In the genomic region with DNA sequence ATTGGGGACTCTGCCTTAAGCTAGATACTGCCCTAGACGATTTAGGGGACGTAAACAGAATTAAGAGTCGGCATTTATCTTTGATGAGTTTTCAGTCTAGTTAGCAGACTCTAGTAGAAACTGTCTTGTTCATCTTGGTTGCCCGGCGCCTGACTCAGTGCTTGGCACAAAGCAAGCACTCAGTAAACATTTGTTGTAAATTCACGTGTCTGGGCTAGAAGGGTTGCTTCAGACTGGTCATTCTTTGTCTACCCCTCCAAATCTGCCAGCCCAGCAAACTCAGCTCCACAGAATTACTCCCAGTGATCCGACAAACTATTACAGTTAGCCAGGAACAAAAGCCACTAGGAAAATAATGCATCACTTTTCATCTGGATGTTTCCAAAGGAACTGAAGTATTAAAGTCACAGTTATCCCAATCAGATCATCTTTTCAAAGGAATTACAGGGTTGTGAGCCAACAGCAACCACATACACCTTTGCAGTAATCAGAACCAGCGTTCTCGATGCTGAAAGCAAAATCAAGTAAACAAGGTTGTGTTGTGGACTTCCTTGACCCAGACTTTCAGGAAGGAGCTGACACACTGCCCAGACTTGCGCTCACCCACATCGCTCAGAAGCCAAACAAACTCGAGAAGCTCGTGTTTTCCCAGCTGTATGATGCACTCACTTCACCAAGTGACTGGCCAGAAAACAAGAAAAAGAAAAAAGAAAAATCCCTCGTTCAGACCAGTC, we compare ENCODE assay signal across 10 cellular contexts.
DNase-seq lines count a peak whose midpoint lies in the region; ATAC-seq, FAIRE-seq and TF ChIP-seq lines count a peak whose summit lies in the region.
"Had no signal": no experiment of that assay in that cellular context is flagged by ENCODE, and none has a peak within 500 bp of the region (broad histone marks: within the 10 kb centered on the region; RNA-seq: fewer than 3 reads in every experiment).

No MANE protein-coding gene starts in this region.

- DNase-seq in NCI-H2196 treated with DMSO at 0.1 percent for 48 hours (lab: John Stamatoyannopoulos, UW; ENCODE audit: unreplicated experiment) (peak; percentile 16), lung microvascular endothelial cell (ENCODE audit: low read depth in 2 of 2) (peak; percentile 46 to 99), thyroid gland (peak; percentile 50 to 77), mesendoderm (no peak), WERI-Rb-1 (no peak)
- DNase-seq: stimulated activated CD4-positive, alpha-beta T cell treated with anti-CD3 and anti-CD28 coated beads, Interleukin-4, amount 100 ng/mL, for 1 hour; T-cell had no signal

- no peak overlapping the region for H4K5ac ChIP-seq in mesendoderm (ENCODE audit: low read length)

- no peak overlapping the region for H2BK120ac ChIP-seq in mesendoderm (ENCODE audit: low read depth, low read length)

- H3K4me3 ChIP-seq in thyroid gland (replicated peaks in 1 of 3), result no peak overlapping the region
- H3K4me3 ChIP-seq in mesendoderm (ENCODE audit: low read length), result no peak overlapping the region
- no peak overlapping the region for H3K4me3 ChIP-seq in WERI-Rb-1 (ENCODE audit: low read depth, low read length)

- H3K4me2 ChIP-seq in mesendoderm (ENCODE audit: low read length), result no peak overlapping the region

- H3K9me3 ChIP-seq in thyroid gland (no peaks in the 10 kb centered on the region), WERI-Rb-1 (ENCODE audit: severe bottlenecking) (no peaks in the 10 kb centered on the region)

- no peak overlapping the region for H2BK15ac ChIP-seq in mesendoderm (replicated peaks; ENCODE audit: low read depth)

- intact Hi-C loops in thyroid gland (cut with DNase I), result no loop called here

- H3K79me1 ChIP-seq in mesendoderm (ENCODE audit: low read length), result no peaks in the 10 kb centered on the region

- H3K4ac ChIP-seq in mesendoderm (ENCODE audit: low read depth, low read length), result no peak overlapping the region

- no peak overlapping the region for H3K18ac ChIP-seq in mesendoderm (ENCODE audit: low read length)

- H3K4me1 ChIP-seq in thyroid gland (peaks cover under 1 to 17% of the 10 kb centered on the region in 2 donors), mesendoderm (ENCODE audit: control insufficient read depth, low read depth, low read length) (no peaks in the 10 kb centered on the region)

- peak; percentile 96 for FAIRE-seq in endometrium (lab: Jason Lieb, UNC)

- TF ChIP-seq CTCF in thyroid gland (IDR thresholded peaks at IDR 0.05) (no peak), WERI-Rb-1 (IDR thresholded peaks at IDR 0.05; ENCODE audit: low read depth, low read length) (no peak)

- WGBS in thyroid gland, 2 donors, result 43 to 47% methylated on average over 14 of the region's 14 CpGs
- WGBS in mesendoderm (ENCODE audit: extremely low coverage, insufficient coverage, low lambda C conversion rate), result no CpG with 5 or more reads among the region's 14 CpGs

- TF ChIP-seq POLR2A in thyroid gland (IDR thresholded peaks at IDR 0.05), result no peak

- no peak overlapping the region for H2BK5ac ChIP-seq in mesendoderm (ENCODE audit: low read length)

- peak overlapping the region; percentile 29 to 71 (median 35) for H3K27ac ChIP-seq in thyroid gland
- H3K27ac ChIP-seq in mesendoderm (ENCODE audit: low read depth, low read length), result no peak overlapping the region
- H3K27ac ChIP-seq in WERI-Rb-1, result no peak overlapping the region

- H4K8ac ChIP-seq in mesendoderm (ENCODE audit: low read depth, low read length), result no peak overlapping the region

- H2AK5ac ChIP-seq in mesendoderm (ENCODE audit: low read length), result no peak overlapping the region

- H3K9ac ChIP-seq in mesendoderm (ENCODE audit: low read length), result no peak overlapping the region

- H3K36me3 ChIP-seq in thyroid gland (no peaks in the 10 kb centered on the region), mesendoderm (ENCODE audit: control insufficient read depth, insufficient read depth, low read length) (no peaks in the 10 kb centered on the region), WERI-Rb-1 (no peaks in the 10 kb centered on the region)

- no peaks in the 10 kb centered on the region for H3K27me3 ChIP-seq in thyroid gland
- no peaks in the 10 kb centered on the region for H3K27me3 ChIP-seq in mesendoderm (ENCODE audit: insufficient read depth, low read length, poor library complexity)
- H3K27me3 ChIP-seq in WERI-Rb-1 (ENCODE audit: insufficient read depth, low read depth, severe bottlenecking), result no peaks in the 10 kb centered on the region

- H3K23ac ChIP-seq in mesendoderm (ENCODE audit: low read length), result no peak overlapping the region

- H3K79me2 ChIP-seq in mesendoderm (ENCODE audit: control insufficient read depth, insufficient read depth, low read length), result no peaks in the 10 kb centered on the region

- no peak for ATAC-seq in HG03378 (IDR thresholded peaks at IDR 0.05; ENCODE audit: unreplicated experiment)
- no peak for ATAC-seq in HG02970 (IDR thresholded peaks at IDR 0.05; ENCODE audit: low FRiP score, unreplicated experiment)
- ATAC-seq: T-cell had no signal

- H3K56ac ChIP-seq in mesendoderm (ENCODE audit: low read length), result no peak overlapping the region

Comparison
In these comparisons a context has a peak if more than half of its experiments do, and no peak if none do; other contexts are left out.
1. DNase-seq: peak in NCI-H2196 treated with DMSO at 0.1 percent for 48 hours (single experiment), lung microvascular endothelial cell (2 of 2) and thyroid gland (2 of 2); none in mesendoderm (single experiment) and WERI-Rb-1 (single experiment).
2. H3K27ac ChIP-seq: peak in thyroid gland (3 of 3); none in mesendoderm (single experiment) and WERI-Rb-1 (single experiment).